ENCODE assay signal across 16 cellular contexts in the genomic region with DNA sequence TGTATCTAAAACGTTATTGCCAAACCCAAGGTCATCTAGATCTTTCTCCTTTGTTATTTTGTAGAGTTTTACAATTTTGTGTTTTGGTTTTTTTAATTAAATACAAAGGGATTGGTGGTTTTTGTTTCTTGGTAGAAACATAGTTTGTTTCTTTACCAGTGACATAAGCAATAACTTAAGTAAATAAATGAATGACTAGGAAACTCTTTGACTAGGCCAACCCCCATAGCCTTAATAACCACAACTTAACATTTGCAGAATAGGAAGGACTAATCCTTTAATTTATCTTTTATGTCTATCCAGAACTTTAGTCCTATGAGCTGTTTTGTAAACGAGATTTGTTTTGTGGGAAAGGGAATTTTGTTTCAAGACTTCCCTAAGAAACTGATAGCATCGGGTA.
"Had no signal": no experiment of that assay in that cellular context is flagged by ENCODE, and none has a peak within 500 bp of the region (broad histone marks: within the 10 kb centered on the region; RNA-seq: fewer than 3 reads in every experiment).

No MANE protein-coding gene starts in this region.

- ATAC-seq: body of pancreas, right lobe of liver had no signal

- H3K9me3 Mint-ChIP-seq: neural crest cell had no signal

- H3K4me3 Mint-ChIP-seq: neural crest cell had no signal

- H3K27ac ChIP-seq: body of pancreas, colonic mucosa, ovary, right lobe of liver, thoracic aorta, VCaP had no signal

- H3K9me3 ChIP-seq: body of pancreas, colonic mucosa, esophagus squamous epithelium, ovary, right lobe of liver, thoracic aorta had no signal

- H3K4me3 ChIP-seq: body of pancreas, colonic mucosa, esophagus squamous epithelium, ovary, right lobe of liver, thoracic aorta had no signal

- DNase-seq: activated CD4-positive, alpha-beta T cell treated with anti-CD3 and anti-CD28 coated beads for 1 hour; activated CD4-positive, alpha-beta T cell treated with anti-CD3 and anti-CD28 coated beads, Interleukin-2, amount 50 U/mL, for 48 hours; activated naive CD4-positive, alpha-beta T cell treated with anti-CD3 and anti-CD28 coated beads, Interleukin-2, amount 50 U/mL, for 16 hours; activated T-cell treated with anti-CD3 and anti-CD28 coated beads, Interleukin-2, amount 50 U/mL, for 1 hour; amniotic stem cell; body of pancreas; caudate nucleus; colonic mucosa; esophagus squamous epithelium; islet precursor cell; ovary; right lobe of liver; stimulated activated CD4-positive, alpha-beta T cell treated with anti-CD3 and anti-CD28 coated beads, Interleukin-1b, Interleukin-23, amount 100 ng/mL, for 48 hours had no signal

- H3K27me3 ChIP-seq: body of pancreas, colonic mucosa, esophagus squamous epithelium, ovary, right lobe of liver had no signal

- H3K36me3 ChIP-seq: colonic mucosa, esophagus squamous epithelium, ovary, right lobe of liver, thoracic aorta had no signal
